9 cellular contexts compared by ENCODE assay signal in the genomic region with DNA sequence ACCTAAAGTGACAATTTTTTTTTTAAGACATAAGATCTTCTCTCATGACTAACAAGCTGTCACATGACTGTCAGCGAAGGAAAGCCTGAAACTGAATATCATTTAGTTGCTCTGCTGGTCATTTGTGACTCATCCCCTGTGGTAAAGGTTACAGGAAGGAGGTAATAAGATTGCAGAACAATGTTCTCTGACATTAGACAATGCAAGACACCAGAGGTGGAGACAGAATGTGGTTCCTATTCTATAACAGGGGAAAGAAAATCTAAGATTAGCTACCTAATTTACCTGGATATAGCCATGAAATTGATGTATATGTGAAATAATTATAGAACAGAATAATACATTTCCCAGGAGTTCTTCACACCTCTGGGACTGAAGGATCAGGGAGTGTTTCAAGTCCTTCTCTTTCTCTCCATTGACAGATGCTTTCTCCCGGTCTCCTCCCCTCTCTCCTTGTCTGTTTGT. TPM values are rescaled to one million over a fixed set of nuclear protein-coding genes. Genes with fewer than 3 reads are reported as not detected.
DNase-seq lines count a peak whose midpoint lies in the region; ATAC-seq, FAIRE-seq and TF ChIP-seq lines count a peak whose summit lies in the region.
"Had no signal": no experiment of that assay in that cellular context is flagged by ENCODE, and none has a peak within 500 bp of the region (broad histone marks: within the 10 kb centered on the region; RNA-seq: fewer than 3 reads in every experiment).

No MANE protein-coding gene starts in this region.

- in situ Hi-C loops in HAP-1 (cut with MboI; ENCODE audit: low sequenced_read_pairs): no loop called here

- WGBS in A549 (ENCODE audit: missing lambda C conversion rate): 6% methylated on average over 2 of the region's 2 CpGs
- WGBS in gastroesophageal sphincter (ENCODE audit: low coverage in 1 of 2), 2 donors: 36 to 68% methylated on average over 2 of the region's 2 CpGs

- H3K4me1 ChIP-seq in A549: peaks cover 15% of the 10 kb centered on the region
- no peaks in the 10 kb centered on the region for H3K4me1 ChIP-seq in gastroesophageal sphincter
- no peaks in the 10 kb centered on the region for H3K4me1 ChIP-seq in HAP-1
- H3K4me1 ChIP-seq: body of pancreas had no signal

- peak; percentile 83 to 94 for DNase-seq in A549 (ENCODE audit: low read depth in 1 of 2, low spot score in 1 of 2)
- DNase-seq in RWPE1 (ENCODE audit: low spot score): peak; percentile 73
- DNase-seq in NCI-H526 treated with DMSO at 0.1 percent for 48 hours (lab: John Stamatoyannopoulos, UW): no peak
- no peak for DNase-seq in stimulated activated CD4-positive, alpha-beta T cell treated with anti-CD3 and anti-CD28 coated beads, Interleukin-2, amount 100 ng/mL, for 48 hours
- no peak for DNase-seq in HAP-1 (ENCODE audit: low spot score in 2 of 2)

- peak overlapping the region; percentile 55 for H3K4me2 ChIP-seq in A549

- no peaks in the 10 kb centered on the region for H3K9me3 ChIP-seq in A549
- H3K9me3 ChIP-seq in gastroesophageal sphincter: no peaks in the 10 kb centered on the region
- H3K9me3 ChIP-seq in HAP-1: no peaks in the 10 kb centered on the region
- H3K9me3 ChIP-seq: body of pancreas had no signal

- CTCF ChIA-PET in A549 (lab: Yijun Ruan, JAX): interaction anchor here (0.6 to 1.7 kb wide), 4 partner anchors 9 to 246 kb away, joined by 3 to 10 read pairs (median 4); no protein-coding TSS in a partner anchor
- CTCF ChIA-PET in RWPE1 (lab: Yijun Ruan, JAX): no interaction called here

- no peak for TF ChIP-seq CTCF in A549 (IDR thresholded peaks at IDR 0.05)
- no peak for TF ChIP-seq CTCF in RWPE1 (conservative IDR thresholded peaks at IDR 0.05; ENCODE audit: low read depth)
- TF ChIP-seq CTCF in gastroesophageal sphincter (IDR thresholded peaks at IDR 0.05): no peak

- POLR2A ChIA-PET in A549 (lab: Yijun Ruan, JAX) (interaction anchor here (1.0 kb wide), 1 partner anchor 240 kb away, joined by 3 read pairs; no protein-coding TSS in a partner anchor), RWPE1 (lab: Yijun Ruan, JAX; ENCODE audit: low non-redundant PET) (no interaction called here)

- peak; percentile 98 for FAIRE-seq in A549 (lab: Jason Lieb, UNC)

- peak; percentile 95 to 98 for ATAC-seq in A549
- peak; percentile 97 for ATAC-seq in GM18868 (IDR thresholded peaks at IDR 0.05; ENCODE audit: unreplicated experiment)
- ATAC-seq in HG03066 (IDR thresholded peaks at IDR 0.05; ENCODE audit: low read depth, unreplicated experiment): peak; percentile 94
- peak; percentile 51 for ATAC-seq in gastroesophageal sphincter
- ATAC-seq: body of pancreas had no signal

- no peak for TF ChIP-seq POLR2A in A549 (IDR thresholded peaks at IDR 0.05; ENCODE audit: low read length)
- no peak for TF ChIP-seq POLR2A in gastroesophageal sphincter (IDR thresholded peaks at IDR 0.05)

- no peaks in the 10 kb centered on the region for H3K36me3 ChIP-seq in gastroesophageal sphincter
- no peaks in the 10 kb centered on the region for H3K36me3 ChIP-seq in HAP-1 (replicated peaks)

- TF ChIP-seq RAD21 in A549 (conservative IDR thresholded peaks at IDR 0.05 in 1 of 2, IDR thresholded peaks at IDR 0.05 in 1 of 2): no peak

- TF ChIP-seq EP300 in A549 (IDR thresholded peaks at IDR 0.05): no peak; a peak in 1 of 5 replicates
- TF ChIP-seq EP300 in gastroesophageal sphincter (IDR thresholded peaks at IDR 0.05): no peak

- H3K4me3 ChIP-seq in A549 (no peak overlapping the region), gastroesophageal sphincter (no peak overlapping the region), HAP-1 (no peak overlapping the region)
- H3K4me3 ChIP-seq: body of pancreas had no signal

- H3K27me3 ChIP-seq in gastroesophageal sphincter (no peaks in the 10 kb centered on the region), HAP-1 (ENCODE audit: low read depth) (peaks cover 2% of the 10 kb centered on the region; the same call in 1 of the 2 replicates)
- H3K27me3 ChIP-seq: body of pancreas had no signal

- H3K27ac ChIP-seq in A549 (peak overlapping the region; percentile 33 to 61; a peak in 5 of 6 replicates), RWPE1 (no peak overlapping the region), gastroesophageal sphincter (no peak overlapping the region)

TF ChIP-seq in A549, 52 proteins besides CTCF, POLR2A, EP300 and RAD21:
- TF ChIP-seq HOXB5 (CRISPR knock-in tag; IDR thresholded peaks at IDR 0.05): no peak
- no peak for TF ChIP-seq KDM5A (IDR thresholded peaks at IDR 0.05)
- TF ChIP-seq, protein P1, sequence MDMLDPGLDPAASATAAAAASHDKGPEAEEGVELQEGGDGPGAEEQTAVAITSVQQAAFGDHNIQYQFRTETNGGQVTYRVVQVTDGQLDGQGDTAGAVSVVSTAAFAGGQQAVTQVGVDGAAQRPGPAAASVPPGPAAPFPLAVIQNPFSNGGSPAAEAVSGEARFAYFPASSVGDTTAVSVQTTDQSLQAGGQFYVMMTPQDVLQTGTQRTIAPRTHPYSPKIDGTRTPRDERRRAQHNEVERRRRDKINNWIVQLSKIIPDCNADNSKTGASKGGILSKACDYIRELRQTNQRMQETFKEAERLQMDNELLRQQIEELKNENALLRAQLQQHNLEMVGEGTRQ (IDR thresholded peaks at IDR 0.05): peak; percentile 83
- no peak for TF ChIP-seq EHF (CRISPR knock-in tag; IDR thresholded peaks at IDR 0.05)
- TF ChIP-seq JUNB (IDR thresholded peaks at IDR 0.05): peak; percentile 75
- peak; percentile 93 for TF ChIP-seq FOSL2 (IDR thresholded peaks at IDR 0.05)
- TF ChIP-seq FOSL2 (CRISPR knock-in tag; IDR thresholded peaks at IDR 0.05): peak; percentile 94
- TF ChIP-seq JUN (IDR thresholded peaks at IDR 0.05): 0 out of 5 replicates have a peak, but pooled peaks of 1 of the 2 experiments have one; percentile 36
- TF ChIP-seq CEBPB (IDR thresholded peaks at IDR 0.05): peak; percentile 26 to 35; a peak in 1 of 4 replicates

RNA-seq across cellular contexts. Expression of a gene that starts 47.7 kb away (rescaled TPM):
- polyA plus RNA-seq in A549 (2011; rRNA removed) (0.32 and 0.71 TPM in 2 replicates), A549 (2017; fragmentation: RNase III; extraction: RNeasy Plus Mini Kit Qiagen cat#74134 plus additional on column Dnase treatment) (0.21 to 0.29 TPM (median 0.28 TPM) in 3 replicates)
- 0.17 and 0.25 TPM in 2 replicates for polyA plus RNA-seq in A549 (2012; cell fraction: cytosol; rRNA removed)
- 0.51 and 0.83 TPM in 2 replicates for polyA plus RNA-seq in A549 (2012; cell fraction: nucleus; rRNA removed)
- polyA minus RNA-seq in A549 (2011; rRNA and poly(A)+ RNA removed): 1.0 and 1.9 TPM in 2 replicates
- total RNA-seq in gastroesophageal sphincter: 1 to 10 TPM in 1 of 4 donors, under 1 TPM in 3; 0.07 to 1.0 (median 0.63) TPM

Comparison
In these comparisons a context has a peak if more than half of its experiments do, and no peak if none do; other contexts are left out.
1. DNase-seq: peak in A549 (2 of 2) and RWPE1 (single experiment); none in NCI-H526 treated with DMSO at 0.1 percent for 48 hours (single experiment), stimulated activated CD4-positive, alpha-beta T cell treated with anti-CD3 and anti-CD28 coated beads, Interleukin-2, amount 100 ng/mL, for 48 hours (0 of 2) and HAP-1 (0 of 2).
2. H3K27ac ChIP-seq: peak in A549 (2 of 2); none in RWPE1 (single experiment) and gastroesophageal sphincter (0 of 4).
3. Peak in every context shown above with its lines, with median percentiles within 50 percentile points of each other: ATAC-seq.